In the genomic region with DNA sequence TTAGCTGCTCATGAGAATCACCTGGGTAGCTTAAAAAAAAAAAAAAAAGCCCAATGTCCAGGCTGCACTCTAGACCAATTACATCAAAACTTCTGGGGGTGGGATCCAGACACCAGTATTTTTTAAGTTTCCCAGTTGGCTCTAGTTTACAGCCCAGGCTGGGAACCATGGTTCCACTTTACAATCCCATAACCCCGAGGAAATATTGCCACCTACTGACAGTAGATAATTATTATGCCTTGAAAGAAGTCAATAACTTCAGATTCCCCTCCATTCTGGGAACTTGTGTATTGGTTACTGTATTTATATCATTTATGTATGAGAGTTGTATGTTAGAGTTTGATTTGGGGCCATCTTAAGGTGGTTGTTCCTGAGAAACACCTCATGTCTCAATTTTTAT, we compare ENCODE assay signal across 8 cellular contexts.
A peak's percentile ranks its signal among the peaks of the same experiment; 100 is the strongest.
DNase-seq lines count a peak whose midpoint lies in the region; ATAC-seq and TF ChIP-seq lines count a peak whose summit lies in the region.

No MANE protein-coding gene starts in this region.

- no peak for DNase-seq in heart right ventricle
- no peak for DNase-seq in right atrium auricular region (ENCODE audit: low spot score)
- DNase-seq in NCI-H82 (lab: John Stamatoyannopoulos, UW) = peak; percentile 81
- DNase-seq in dedifferentiated amniotic fluid mesenchymal stem cell (ENCODE audit: extremely low spot score) = peak; percentile 31
- DNase-seq in pons (ENCODE audit: low spot score) = peak; percentile 64
- no peak for DNase-seq in gastrocnemius medialis
- DNase-seq in activated CD4-positive, alpha-beta T cell treated with anti-CD3 and anti-CD28 coated beads for 48 hours = no peak

- H3K36me3 ChIP-seq in heart right ventricle = no peaks in the 10 kb centered on the region
- H3K36me3 ChIP-seq in right atrium auricular region = no peaks in the 10 kb centered on the region
- H3K36me3 ChIP-seq in gastrocnemius medialis = no peaks in the 10 kb centered on the region

- TF ChIP-seq CTCF in heart right ventricle (IDR thresholded peaks at IDR 0.05) = peak in 7 of 9 donors; percentile 32 to 58 (median 48)
- peak in 1 of 2 donors; percentile 52 for TF ChIP-seq CTCF in right atrium auricular region (IDR thresholded peaks at IDR 0.05)
- no peak for TF ChIP-seq CTCF in gastrocnemius medialis (IDR thresholded peaks at IDR 0.05 in 4 of 5, conservative IDR thresholded peaks at IDR 0.05 in 1 of 5)

- H3K27ac ChIP-seq in heart right ventricle = no peak overlapping the region
- no peak overlapping the region for H3K27ac ChIP-seq in right atrium auricular region
- no peak overlapping the region for H3K27ac ChIP-seq in gastrocnemius medialis

- H3K4me1 ChIP-seq in heart right ventricle (peaks cover 0 to 8% (median 0%) of the 10 kb centered on the region in 9 donors), right atrium auricular region (peaks cover 0 to 4% of the 10 kb centered on the region in 2 donors), gastrocnemius medialis (no peaks in the 10 kb centered on the region)

- intact Hi-C loops in heart right ventricle (cut with DNase I) (loop anchor here (2.0 to 5.0 kb wide), 5 partner anchors 116 to 220 kb away; no protein-coding TSS in a partner anchor), gastrocnemius medialis (cut with DNase I; ENCODE audit: low total_unique reads) (loop anchor here (1.0 kb wide), 1 partner anchor 220 kb away; no protein-coding TSS in a partner anchor)

- H3K9me3 ChIP-seq in heart right ventricle (no peaks in the 10 kb centered on the region), right atrium auricular region (no peaks in the 10 kb centered on the region), gastrocnemius medialis (no peaks in the 10 kb centered on the region)

- ATAC-seq in heart right ventricle = peak in 2 of 8 donors; percentile 38 to 48
- ATAC-seq in gastrocnemius medialis = no peak
- no peak for ATAC-seq in HG03135 (IDR thresholded peaks at IDR 0.05; ENCODE audit: unreplicated experiment)

- in situ Hi-C loops in gastrocnemius medialis (cut with MboI; ENCODE audit: low sequenced_read_pairs in 4 of 4) = no loop called here

- H3K4me3 ChIP-seq in heart right ventricle (no peak overlapping the region), right atrium auricular region (no peak overlapping the region), gastrocnemius medialis (no peak overlapping the region)

- H3K27me3 ChIP-seq in heart right ventricle (peaks cover 0 to 6% (median 0%) of the 10 kb centered on the region in 7 donors), right atrium auricular region (no peaks in the 10 kb centered on the region), gastrocnemius medialis (no peaks in the 10 kb centered on the region)

- no peak for TF ChIP-seq POLR2A in gastrocnemius medialis (IDR thresholded peaks at IDR 0.05)

- WGBS in heart right ventricle, 2 donors = 35 to 58% methylated on average over 1 of the region's 1 CpG

Comparison
In these comparisons a context has a peak if more than half of its experiments do, and no peak if none do; other contexts are left out.
1. DNase-seq: peak in NCI-H82 (single experiment), dedifferentiated amniotic fluid mesenchymal stem cell (single experiment) and pons (single experiment); none in heart right ventricle (0 of 2), right atrium auricular region (single experiment), gastrocnemius medialis (0 of 2) and activated CD4-positive, alpha-beta T cell treated with anti-CD3 and anti-CD28 coated beads for 48 hours (single experiment).
2. CTCF ChIP-seq: peak in heart right ventricle (7 of 9); none in gastrocnemius medialis (0 of 5).